In the genomic region with DNA sequence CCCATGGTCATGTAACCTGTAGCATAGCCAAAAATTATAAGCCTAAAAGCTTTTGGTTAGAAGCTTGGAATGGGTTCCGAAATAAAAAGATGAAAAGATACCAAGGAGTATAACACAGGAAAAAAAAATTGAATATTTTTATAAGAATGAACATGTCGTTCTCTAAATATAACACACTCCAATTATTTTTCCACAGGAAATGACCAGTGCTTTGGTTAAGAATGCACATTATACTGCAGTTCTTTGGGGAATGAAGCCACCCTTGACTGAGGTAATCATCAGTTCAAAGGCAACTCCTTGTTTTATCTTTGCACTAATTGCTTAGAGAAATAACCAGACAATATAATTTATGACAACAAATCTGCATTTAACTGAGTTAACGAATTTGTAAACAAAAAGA, we compare ENCODE assay signal across 20 cellular contexts. TPM values are rescaled to one million over a fixed set of nuclear protein-coding genes. Genes with fewer than 3 reads are reported as not detected.
A peak's percentile ranks its signal among the peaks of the same experiment; 100 is the strongest.
DNase-seq lines count a peak whose midpoint lies in the region; ATAC-seq, FAIRE-seq and TF ChIP-seq lines count a peak whose summit lies in the region.
"Had no signal": no experiment of that assay in that cellular context is flagged by ENCODE, and none has a peak within 500 bp of the region (broad histone marks: within the 10 kb centered on the region; RNA-seq: fewer than 3 reads in every experiment).

No MANE protein-coding gene starts in this region.

- no peaks in the 10 kb centered on the region for H3K79me2 ChIP-seq in osteoblast (ENCODE audit: insufficient read depth, low read length)

- H3K4me3 ChIP-seq in left ventricle myocardium inferior = no peak overlapping the region
- no peak overlapping the region for H3K4me3 ChIP-seq in coronary artery
- no peak overlapping the region for H3K4me3 ChIP-seq in osteoblast (ENCODE audit: insufficient read depth, low read length)
- no peak overlapping the region for H3K4me3 ChIP-seq in aorta (ENCODE audit: low read length in 2 of 2)
- H3K4me3 ChIP-seq in pancreas = no peak overlapping the region
- H3K4me3 ChIP-seq: BLaER1 treated with 17β-estradiol and CSF1 and Interleukin-3, amounts not matched to agents 10 nM and 100 nM; GM12878; GM23248; HAP-1 had no signal

- H3K36me3 ChIP-seq in left ventricle myocardium inferior = peaks cover 19% of the 10 kb centered on the region
- H3K36me3 ChIP-seq in osteoblast (ENCODE audit: insufficient read depth, low read length) = no peaks in the 10 kb centered on the region
- no peaks in the 10 kb centered on the region for H3K36me3 ChIP-seq in aorta (ENCODE audit: control insufficient read depth in 1 of 2, insufficient read depth in 2 of 2, low read length in 1 of 2)
- no peaks in the 10 kb centered on the region for H3K36me3 ChIP-seq in pancreas
- H3K36me3 ChIP-seq: HAP-1 had no signal

- no peak overlapping the region for H3K4me2 ChIP-seq in osteoblast (ENCODE audit: insufficient read depth, low read length)
- H3K4me2 ChIP-seq: BLaER1 treated with 17β-estradiol and CSF1 and Interleukin-3, amounts not matched to agents 10 nM and 100 nM had no signal

- no peak overlapping the region for H2AFZ ChIP-seq in osteoblast (ENCODE audit: low read length)
- H2AFZ ChIP-seq: GM23248 had no signal

- TF ChIP-seq CTCF in left ventricle myocardium inferior (IDR thresholded peaks at IDR 0.05; ENCODE audit: borderline replicate concordance) (no peak), coronary artery (IDR thresholded peaks at IDR 0.05) (no peak), osteoblast (IDR thresholded peaks at IDR 0.05; ENCODE audit: extremely low read depth, low read depth, low read length) (no peak), pancreas (IDR thresholded peaks at IDR 0.05) (no peak)

- 23 to 24% methylated on average over 3 of the region's 3 CpGs for WGBS in aorta, 2 donors
- 83 to 87% methylated on average over 3 of the region's 3 CpGs for WGBS in pancreas, 2 donors

- no peak for ATAC-seq in Right ventricle myocardium superior (ENCODE audit: poor library complexity)
- peak; percentile 47 for ATAC-seq in aorta (ENCODE audit: low FRiP score)
- ATAC-seq in pancreas = no peak
- ATAC-seq: CD8-positive, alpha-beta T cell; GM12878 had no signal

- H3K4me1 ChIP-seq in left ventricle myocardium inferior (peaks cover 45% of the 10 kb centered on the region), osteoblast (ENCODE audit: insufficient read depth, low read length) (peaks cover 6% of the 10 kb centered on the region), aorta (ENCODE audit: control insufficient read depth in 1 of 2, insufficient read depth in 2 of 2, low read length in 2 of 2) (peaks cover 7 to 16% of the 10 kb centered on the region in 2 donors), pancreas (peaks cover 0 to 12% (median 3%) of the 10 kb centered on the region in 3 donors)

- intact Hi-C loops in left ventricle myocardium inferior (cut with micrococcal nuclease) (no loop called here), Right ventricle myocardium superior (cut with DNase I) (no loop called here), aorta (cut with DNase I) (loop anchor here in 1 of 2 donors (10.0 kb wide), 2 partner anchors 445 to 955 kb away; a partner anchor contains a TSS), posterior vena cava (cut with DNase I) (no loop called here), pancreas (cut with DNase I) (no loop called here)

- no peaks in the 10 kb centered on the region for H3K9me3 ChIP-seq in left ventricle myocardium inferior (replicated peaks)
- no peaks in the 10 kb centered on the region for H3K9me3 ChIP-seq in osteoblast (ENCODE audit: low read depth, low read length)
- no peaks in the 10 kb centered on the region for H3K9me3 ChIP-seq in aorta (ENCODE audit: control insufficient read depth, low read length)
- H3K9me3 ChIP-seq in pancreas = no peaks in the 10 kb centered on the region
- H3K9me3 ChIP-seq: BLaER1 treated with 17β-estradiol and CSF1 and Interleukin-3, amounts not matched to agents 10 nM and 100 nM; HAP-1 had no signal

- H3K27me3 ChIP-seq in left ventricle myocardium inferior (ENCODE audit: low read depth) (no peaks in the 10 kb centered on the region), osteoblast (ENCODE audit: insufficient read depth, low read length) (no peaks in the 10 kb centered on the region), aorta (ENCODE audit: control insufficient read depth in 1 of 2, insufficient read depth in 2 of 2, low read length in 1 of 2) (no peaks in the 10 kb centered on the region), pancreas (no peaks in the 10 kb centered on the region)
- H3K27me3 ChIP-seq: BLaER1 treated with 17β-estradiol and CSF1 and Interleukin-3, amounts not matched to agents 10 nM and 100 nM had no signal

- H4K20me1 ChIP-seq in osteoblast (ENCODE audit: insufficient read depth, low read length) = no peaks in the 10 kb centered on the region
- H4K20me1 ChIP-seq: BLaER1 treated with 17β-estradiol and CSF1 and Interleukin-3, amounts not matched to agents 10 nM and 100 nM had no signal

- FAIRE-seq in pancreas (lab: Jason Lieb, UNC) = no peak
- FAIRE-seq: GM12878, GM19239 had no signal

- DNase-seq in left ventricle myocardium inferior (no peak), Right ventricle myocardium superior (no peak), coronary artery (ENCODE audit: low spot score) (no peak), osteoblast (ENCODE audit: insufficient read length, low spot score, missing footprints) (peak; percentile 75), aorta (no peak), posterior vena cava (ENCODE audit: low spot score) (no peak), pancreas (no peak)
- no peak for DNase-seq in central memory CD4-positive, alpha-beta T cell
- DNase-seq: 8988T; Calu3; CD8-positive, alpha-beta T cell; DMS 273 treated with DMSO at 0.1 percent for 48 hours; DMS53; DND-41; EL; GM23248 had no signal

- H3K27ac ChIP-seq in left ventricle myocardium inferior (replicated peaks) = peak overlapping the region; percentile 28
- peak overlapping the region; percentile 77 to 79 for H3K27ac ChIP-seq in coronary artery
- no peak overlapping the region for H3K27ac ChIP-seq in osteoblast (ENCODE audit: low read depth, low read length)
- H3K27ac ChIP-seq in aorta (ENCODE audit: low read depth in 1 of 2, low read length in 2 of 2) = peak overlapping the region; percentile 98 to 100
- no peak overlapping the region for H3K27ac ChIP-seq in pancreas
- H3K27ac ChIP-seq: BLaER1 treated with 17β-estradiol and CSF1 and Interleukin-3, amounts not matched to agents 10 nM and 100 nM; GM23248 had no signal

RNA-seq across cellular contexts. Expression of a gene that starts 6.6 kb away (rescaled TPM):
- total RNA-seq in left ventricle myocardium inferior (61.9 TPM), Right ventricle myocardium superior (60.2 TPM), osteoblast (35.4 and 42.0 TPM in 2 replicates), aorta (100 to 1,000 TPM; 116 to 173 TPM), posterior vena cava (10 to 100 TPM; 51.6 to 82.2 TPM), pancreas (10 to 100 TPM in 3 of 6 donors, 1 to 10 TPM in 3; 1.4 to 27.7 (median 7.7) TPM)
- polyA plus RNA-seq in aorta (10 to 100 TPM; 28.5 to 62.5 TPM), pancreas (1 to 10 TPM; 2.4 to 3.0 TPM)
- total RNA-seq: CD8-positive, alpha-beta T cell had no signal

RNA-seq across cellular contexts. Expression of a gene that starts 30.8 kb away (rescaled TPM):
- 11.4 TPM for total RNA-seq in left ventricle myocardium inferior
- total RNA-seq in Right ventricle myocardium superior = 10.4 TPM
- total RNA-seq in osteoblast = 6.8 and 8.0 TPM in 2 replicates
- 10 to 100 TPM; 14.1 to 18.9 TPM for total RNA-seq in aorta
- polyA plus RNA-seq in aorta = 10 to 100 TPM in 1 of 2 donors, 1 to 10 TPM in 1; 5.2 to 10.4 TPM
- total RNA-seq in posterior vena cava = 1 to 10 TPM; 5.1 to 8.0 TPM
- 10 to 100 TPM in 2 of 6 donors, 1 to 10 TPM in 4; 5.1 to 10.1 (median 8.6) TPM for total RNA-seq in pancreas
- polyA plus RNA-seq in pancreas = 1 to 10 TPM; 2.4 to 3.1 TPM
- total RNA-seq: CD8-positive, alpha-beta T cell had no signal

Comparison
In these comparisons a context has a peak if more than half of its experiments do, and no peak if none do; other contexts are left out.
1. H3K27ac ChIP-seq: peak in left ventricle myocardium inferior (single experiment), coronary artery (2 of 2) and aorta (2 of 2); none in osteoblast (single experiment) and pancreas (0 of 4).